Comparison of ENCODE assay signal across 9 cellular contexts in genomic region chr17:18037482-18037881, GRCh38. TPM values are rescaled to one million over a fixed set of nuclear protein-coding genes. Genes with fewer than 3 reads are reported as not detected.
DNase-seq lines count a peak whose midpoint lies in the region; ATAC-seq and TF ChIP-seq lines count a peak whose summit lies in the region.
"Had no signal": no experiment of that assay in that cellular context is flagged by ENCODE, and none has a peak within 500 bp of the region (broad histone marks: within the 10 kb centered on the region; RNA-seq: fewer than 3 reads in every experiment).

No MANE protein-coding gene starts in this region.

- H2AFZ ChIP-seq in MM.1S (ENCODE audit: low read length), result no peak overlapping the region

- H3K4me3 ChIP-seq in DOHH2 (ENCODE audit: low read length) (peak overlapping the region; percentile 99), MM.1S (ENCODE audit: low read length) (peak overlapping the region; percentile 97; the same call in 1 of the 2 replicates)

- H3K9me2 ChIP-seq in DOHH2 (replicated peaks; ENCODE audit: control insufficient read depth, low read length), result no peaks in the 10 kb centered on the region
- H3K9me2 ChIP-seq in MM.1S (replicated peaks; ENCODE audit: insufficient read depth, low read length), result no peaks in the 10 kb centered on the region

- TF ChIP-seq CTCF in DOHH2 (IDR thresholded peaks at IDR 0.05; ENCODE audit: low read depth, low read length, poor library complexity, severe bottlenecking) (no peak), MM.1S (IDR thresholded peaks at IDR 0.05; ENCODE audit: low read length) (no peak)

- H3K4me1 ChIP-seq in DOHH2 (ENCODE audit: control insufficient read depth, low read length) (peaks cover 68% of the 10 kb centered on the region), MM.1S (ENCODE audit: low read length) (peaks cover 18% of the 10 kb centered on the region)

- H3K9me3 ChIP-seq in DOHH2 (ENCODE audit: control insufficient read depth, insufficient read depth, low read length) (no peaks in the 10 kb centered on the region), MM.1S (replicated peaks; ENCODE audit: insufficient read depth, low read length) (no peaks in the 10 kb centered on the region)

- peak overlapping the region; percentile 65; the same call in 1 of the 2 replicates for H3K27ac ChIP-seq in DOHH2 (ENCODE audit: low read depth, low read length)
- no peak overlapping the region for H3K27ac ChIP-seq in MM.1S (ENCODE audit: low read length)

- no peak for ATAC-seq in natural killer cell treated with Interleukin-12 subunit alpha and Interleukin-12 subunit beta and Interleukin-15 and Interleukin-18, amount 100 ng/mL, for 72 hours
- ATAC-seq in GM18909 (IDR thresholded peaks at IDR 0.05; ENCODE audit: poor library complexity, unreplicated experiment), result no peak

- intact Hi-C loops in activated T-helper 1 cell treated with anti-CD3 and anti-CD28 coated beads, Interleukin-12 subunit alpha, Interleukin-12 subunit beta, Interleukin-2, Interleukin-4 antibody, amounts not matched to agents 30 ng/mL and 10 ng/mL and 1 ng/mL, durations not matched to agents 14 hours and 24 hours and 36 hours (cut with micrococcal nuclease), result loop anchor here (5.0 to 10.0 kb wide), 2 partner anchors 543 to 1500 kb away; partner anchors contain the start of gene RASD1

- H4K20me1 ChIP-seq in DOHH2 (ENCODE audit: control insufficient read depth, insufficient read depth, low read depth, low read length) (peaks cover 6% of the 10 kb centered on the region), MM.1S (ENCODE audit: insufficient read depth, low read length) (no peaks in the 10 kb centered on the region)

- H3K9ac ChIP-seq in MM.1S (ENCODE audit: low read length), result peak overlapping the region; percentile 72; the same call in 1 of the 2 replicates

- peaks cover 7% of the 10 kb centered on the region for H3K36me3 Mint-ChIP-seq in activated T-helper 1 cell treated with anti-CD3 and anti-CD28 coated beads, Interleukin-12 subunit alpha, Interleukin-12 subunit beta, Interleukin-2, Interleukin-4 antibody, amounts not matched to agents 30 ng/mL and 10 ng/mL and 1 ng/mL, durations not matched to agents 14 hours and 24 hours and 36 hours (ENCODE audit: low read depth)
- H3K36me3 Mint-ChIP-seq in natural killer cell treated with Interleukin-12 subunit alpha and Interleukin-12 subunit beta and Interleukin-15 and Interleukin-18, amount 100 ng/mL, for 72 hours, result peaks cover 4% of the 10 kb centered on the region

- DNase-seq in MM.1S, result no peak
- no peak for DNase-seq in activated T-helper 1 cell treated with anti-CD3 and anti-CD28 coated beads, Interleukin-12 subunit alpha, Interleukin-12 subunit beta, Interleukin-2, Interleukin-4 antibody, amounts not matched to agents 30 ng/mL and 10 ng/mL and 1 ng/mL, durations not matched to agents 14 hours and 24 hours and 36 hours (ENCODE audit: low spot score)
- DNase-seq in natural killer cell treated with Interleukin-12 subunit alpha and Interleukin-12 subunit beta and Interleukin-15 and Interleukin-18, amount 100 ng/mL, for 72 hours (ENCODE audit: low spot score), result no peak
- DNase-seq in COR-L47 (lab: John Stamatoyannopoulos, UW), result no peak
- DNase-seq in NCI-H187 (lab: John Stamatoyannopoulos, UW), result no peak
- no peak for DNase-seq in stimulated activated CD4-positive, alpha-beta T cell treated with anti-CD3 and anti-CD28 coated beads, Interleukin-1b, Interleukin-23, amount 100 ng/mL, for 48 hours
- DNase-seq: NCI-H510A had no signal

- peak overlapping the region; percentile 99 for H3K27ac Mint-ChIP-seq in activated T-helper 1 cell treated with anti-CD3 and anti-CD28 coated beads, Interleukin-12 subunit alpha, Interleukin-12 subunit beta, Interleukin-2, Interleukin-4 antibody, amounts not matched to agents 30 ng/mL and 10 ng/mL and 1 ng/mL, durations not matched to agents 14 hours and 24 hours and 36 hours
- peak overlapping the region; percentile 71 to 88 for H3K27ac Mint-ChIP-seq in natural killer cell treated with Interleukin-12 subunit alpha and Interleukin-12 subunit beta and Interleukin-15 and Interleukin-18, amount 100 ng/mL, for 72 hours

- peaks cover 92% of the 10 kb centered on the region for H3K79me2 ChIP-seq in DOHH2 (ENCODE audit: control insufficient read depth, low read length)
- peaks cover 85% of the 10 kb centered on the region for H3K79me2 ChIP-seq in MM.1S (ENCODE audit: low read length)

- H3K27me3 ChIP-seq in DOHH2 (ENCODE audit: control insufficient read depth, low read length) (no peaks in the 10 kb centered on the region), MM.1S (replicated peaks; ENCODE audit: insufficient read depth, low read length) (no peaks in the 10 kb centered on the region)

- H3K4me2 ChIP-seq in DOHH2 (ENCODE audit: low read length) (peak overlapping the region; percentile 99), MM.1S (ENCODE audit: low read depth, low read length) (peak overlapping the region; percentile 59; the same call in 1 of the 2 replicates)

- peak overlapping the region; percentile 100 for H3K4me3 Mint-ChIP-seq in activated T-helper 1 cell treated with anti-CD3 and anti-CD28 coated beads, Interleukin-12 subunit alpha, Interleukin-12 subunit beta, Interleukin-2, Interleukin-4 antibody, amounts not matched to agents 30 ng/mL and 10 ng/mL and 1 ng/mL, durations not matched to agents 14 hours and 24 hours and 36 hours
- H3K4me3 Mint-ChIP-seq in natural killer cell treated with Interleukin-12 subunit alpha and Interleukin-12 subunit beta and Interleukin-15 and Interleukin-18, amount 100 ng/mL, for 72 hours, result peak overlapping the region; percentile 98

- H3K27me3 Mint-ChIP-seq in activated T-helper 1 cell treated with anti-CD3 and anti-CD28 coated beads, Interleukin-12 subunit alpha, Interleukin-12 subunit beta, Interleukin-2, Interleukin-4 antibody, amounts not matched to agents 30 ng/mL and 10 ng/mL and 1 ng/mL, durations not matched to agents 14 hours and 24 hours and 36 hours (ENCODE audit: insufficient read depth), result no peaks in the 10 kb centered on the region
- no peaks in the 10 kb centered on the region for H3K27me3 Mint-ChIP-seq in natural killer cell treated with Interleukin-12 subunit alpha and Interleukin-12 subunit beta and Interleukin-15 and Interleukin-18, amount 100 ng/mL, for 72 hours

- H3K4me1 Mint-ChIP-seq in activated T-helper 1 cell treated with anti-CD3 and anti-CD28 coated beads, Interleukin-12 subunit alpha, Interleukin-12 subunit beta, Interleukin-2, Interleukin-4 antibody, amounts not matched to agents 30 ng/mL and 10 ng/mL and 1 ng/mL, durations not matched to agents 14 hours and 24 hours and 36 hours (ENCODE audit: low read depth), result peaks cover 55% of the 10 kb centered on the region
- H3K4me1 Mint-ChIP-seq in natural killer cell treated with Interleukin-12 subunit alpha and Interleukin-12 subunit beta and Interleukin-15 and Interleukin-18, amount 100 ng/mL, for 72 hours (ENCODE audit: low read depth in 2 of 2), result peaks cover 46 to 53% of the 10 kb centered on the region in 2 donors

- no peaks in the 10 kb centered on the region for H3K9me3 Mint-ChIP-seq in activated T-helper 1 cell treated with anti-CD3 and anti-CD28 coated beads, Interleukin-12 subunit alpha, Interleukin-12 subunit beta, Interleukin-2, Interleukin-4 antibody, amounts not matched to agents 30 ng/mL and 10 ng/mL and 1 ng/mL, durations not matched to agents 14 hours and 24 hours and 36 hours
- no peaks in the 10 kb centered on the region for H3K9me3 Mint-ChIP-seq in natural killer cell treated with Interleukin-12 subunit alpha and Interleukin-12 subunit beta and Interleukin-15 and Interleukin-18, amount 100 ng/mL, for 72 hours

- peaks cover 4% of the 10 kb centered on the region for H3K36me3 ChIP-seq in DOHH2 (ENCODE audit: control insufficient read depth, low read length)
- no peaks in the 10 kb centered on the region for H3K36me3 ChIP-seq in MM.1S (replicated peaks; ENCODE audit: insufficient read depth, low read length)

- peaks cover 16% of the 10 kb centered on the region for H3F3A ChIP-seq in DOHH2 (ENCODE audit: control insufficient read depth, insufficient read depth)
- H3F3A ChIP-seq in MM.1S (ENCODE audit: insufficient read depth, low read length), result no peaks in the 10 kb centered on the region

RNA-seq across cellular contexts. Expression of gene ATPAF2, which starts 1.5 kb away (rescaled TPM):
- 34.9 and 37.8 TPM in 2 replicates for total RNA-seq in activated T-helper 1 cell treated with anti-CD3 and anti-CD28 coated beads, Interleukin-12 subunit alpha, Interleukin-12 subunit beta, Interleukin-2, Interleukin-4 antibody, amounts not matched to agents 30 ng/mL and 10 ng/mL and 1 ng/mL, durations not matched to agents 14 hours and 24 hours and 36 hours
- 10 to 100 TPM; 40.1 to 52.1 TPM for total RNA-seq in natural killer cell treated with Interleukin-12 subunit alpha and Interleukin-12 subunit beta and Interleukin-15 and Interleukin-18, amount 100 ng/mL, for 72 hours

RNA-seq across cellular contexts. Expression of gene GID4, which starts 1.7 kb away (rescaled TPM):
- 9.6 and 10.0 TPM in 2 replicates for total RNA-seq in activated T-helper 1 cell treated with anti-CD3 and anti-CD28 coated beads, Interleukin-12 subunit alpha, Interleukin-12 subunit beta, Interleukin-2, Interleukin-4 antibody, amounts not matched to agents 30 ng/mL and 10 ng/mL and 1 ng/mL, durations not matched to agents 14 hours and 24 hours and 36 hours
- 1 to 10 TPM; 7.5 to 9.0 TPM for total RNA-seq in natural killer cell treated with Interleukin-12 subunit alpha and Interleukin-12 subunit beta and Interleukin-15 and Interleukin-18, amount 100 ng/mL, for 72 hours

RNA-seq across cellular contexts. Expression of gene DRG2, which starts 50.3 kb away (rescaled TPM):
- 67.5 and 69.2 TPM in 2 replicates for total RNA-seq in activated T-helper 1 cell treated with anti-CD3 and anti-CD28 coated beads, Interleukin-12 subunit alpha, Interleukin-12 subunit beta, Interleukin-2, Interleukin-4 antibody, amounts not matched to agents 30 ng/mL and 10 ng/mL and 1 ng/mL, durations not matched to agents 14 hours and 24 hours and 36 hours
- total RNA-seq in natural killer cell treated with Interleukin-12 subunit alpha and Interleukin-12 subunit beta and Interleukin-15 and Interleukin-18, amount 100 ng/mL, for 72 hours, result 10 to 100 TPM; 49.9 to 84.3 TPM
